8 cellular contexts compared by ENCODE assay signal in the genomic region with DNA sequence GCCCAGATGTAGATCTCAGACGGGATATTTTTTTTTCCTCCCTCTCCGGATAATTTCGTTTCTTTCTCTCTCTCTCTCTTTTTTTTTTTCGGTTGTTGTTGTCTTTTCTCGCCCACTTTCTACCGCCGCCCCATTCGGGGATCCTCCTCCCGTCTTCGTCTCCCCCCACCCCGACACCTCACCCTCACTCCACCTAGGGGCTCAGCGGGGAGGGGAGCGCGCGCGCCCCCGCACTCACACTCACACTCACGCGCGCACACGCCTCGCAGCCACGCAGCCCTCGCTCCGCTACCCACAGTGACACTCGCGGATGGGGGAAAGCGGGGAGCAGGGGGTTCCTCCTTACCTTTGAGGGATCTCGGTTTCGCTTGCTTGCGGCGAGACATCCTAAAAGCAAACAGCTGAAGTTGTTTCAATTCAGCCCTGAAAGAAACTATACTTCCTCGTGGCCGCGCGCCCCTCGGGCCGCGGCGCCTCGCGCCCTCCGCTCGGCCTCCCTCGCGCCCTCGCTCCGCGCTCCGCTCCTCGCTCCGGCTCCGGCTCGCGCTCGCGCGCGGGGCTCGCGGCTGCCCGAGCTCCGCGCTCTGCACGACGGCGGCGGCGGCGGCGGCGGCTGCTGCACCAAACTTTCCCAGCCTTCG. TPM values are rescaled to one million over a fixed set of nuclear protein-coding genes. Genes with fewer than 3 reads are reported as not detected.
DNase-seq lines count a peak whose midpoint lies in the region; TF ChIP-seq lines count a peak whose summit lies in the region.

No MANE protein-coding gene starts in this region.

- H3K9me2 ChIP-seq in GM23248 (ENCODE audit: insufficient read depth): no peaks in the 10 kb centered on the region

- in situ Hi-C loops in GM23248 (cut with MboI): loop anchor here (10.0 to 25.0 kb wide), 2 partner anchors 476 to 537 kb away; no protein-coding TSS in a partner anchor

- peaks cover 18% of the 10 kb centered on the region for H3F3A ChIP-seq in GM23248 (ENCODE audit: insufficient read depth)

- 1% methylated on average over 61 to 73 of the region's 73 CpGs for WGBS in GM23248 (ENCODE audit: low coverage in 1 of 2, low lambda C conversion rate in 2 of 2, missing lambda C conversion rate in 2 of 2), 2 experiments
- under 1% methylated on average over 55 of the region's 73 CpGs for WGBS in suprapubic skin

- no peaks in the 10 kb centered on the region; the same call in 1 of the 2 replicates for H3K27me3 ChIP-seq in GM23248 (replicated peaks; ENCODE audit: insufficient read depth)
- H3K27me3 ChIP-seq in effector memory CD4-positive, alpha-beta T cell (replicated peaks; ENCODE audit: control insufficient read depth, insufficient read depth, low read length, poor library complexity, severe bottlenecking): peaks cover 22% of the 10 kb centered on the region
- H3K27me3 ChIP-seq in suprapubic skin: peaks cover 38% of the 10 kb centered on the region

- TF ChIP-seq POLR2A in suprapubic skin (IDR thresholded peaks at IDR 0.05): peak in 1 of 2 donors; percentile 51

- TF ChIP-seq EP300 in suprapubic skin (IDR thresholded peaks at IDR 0.05): no peak

- DNase-seq in ELR (ENCODE audit: low read depth): peak; percentile 39
- DNase-seq in GM23248: peak; percentile 84
- DNase-seq in SW480 (ENCODE audit: low spot score): peak; percentile 5
- no peak for DNase-seq in effector memory CD4-positive, alpha-beta T cell
- DNase-seq in medulla oblongata (ENCODE audit: extremely low spot score): peak; percentile 72
- peak; percentile 75 to 82 for DNase-seq in suprapubic skin (ENCODE audit: low spot score in 2 of 2)
- DNase-seq in DMS114 treated with DMSO at 0.1 percent for 48 hours (lab: John Stamatoyannopoulos, UW; ENCODE audit: unreplicated experiment): no peak
- no peak for DNase-seq in NOMO-1 treated with DMSO at 0.1 percent for 48 hours (lab: John Stamatoyannopoulos, UW; ENCODE audit: unreplicated experiment)

- peak overlapping the region; percentile 97 for H3K4me3 ChIP-seq in GM23248
- H3K4me3 ChIP-seq in effector memory CD4-positive, alpha-beta T cell (ENCODE audit: insufficient read depth, low read depth, low read length, poor library complexity, severe bottlenecking): peak overlapping the region; percentile 63
- peak overlapping the region; percentile 55 for H3K4me3 ChIP-seq in suprapubic skin

- H2AFZ ChIP-seq in GM23248: peak overlapping the region; percentile 98

- peak overlapping the region; percentile 90 for H3K9ac ChIP-seq in GM23248

- H3K4me2 ChIP-seq in GM23248 (ENCODE audit: unreplicated experiment): peak overlapping the region; percentile 97

- H3K9me3 ChIP-seq in GM23248 (ENCODE audit: low read depth) (no peaks in the 10 kb centered on the region), suprapubic skin (no peaks in the 10 kb centered on the region)
- H3K9me3 ChIP-seq in effector memory CD4-positive, alpha-beta T cell (ENCODE audit: control insufficient read depth, low read length): no peaks in the 10 kb centered on the region

- no peak for TF ChIP-seq CTCF in suprapubic skin (IDR thresholded peaks at IDR 0.05)

- H3K27ac ChIP-seq in GM23248 (peak overlapping the region; percentile 86), suprapubic skin (peak overlapping the region; percentile 96)
- no peak overlapping the region for H3K27ac ChIP-seq in effector memory CD4-positive, alpha-beta T cell (ENCODE audit: insufficient read depth, low read length, poor library complexity, severe bottlenecking)

- peaks cover 4% of the 10 kb centered on the region for H3K4me1 ChIP-seq in GM23248 (ENCODE audit: insufficient read depth)
- peaks cover 25% of the 10 kb centered on the region for H3K4me1 ChIP-seq in effector memory CD4-positive, alpha-beta T cell (ENCODE audit: control insufficient read depth, insufficient read depth, low read length, poor library complexity, severe bottlenecking)
- peaks cover 33% of the 10 kb centered on the region for H3K4me1 ChIP-seq in suprapubic skin

- peaks cover 32% of the 10 kb centered on the region for H3K79me2 ChIP-seq in GM23248 (ENCODE audit: insufficient read depth)

- H3K36me3 ChIP-seq in GM23248 (ENCODE audit: low read depth) (no peaks in the 10 kb centered on the region), suprapubic skin (no peaks in the 10 kb centered on the region)
- no peaks in the 10 kb centered on the region for H3K36me3 ChIP-seq in effector memory CD4-positive, alpha-beta T cell (ENCODE audit: control insufficient read depth, insufficient read depth, low read length)

- no peaks in the 10 kb centered on the region for H4K20me1 ChIP-seq in GM23248 (ENCODE audit: insufficient read depth)

RNA-seq across cellular contexts. Expression of gene ZNF521, which starts 1.3 kb away (rescaled TPM):
- total RNA-seq in GM23248 (2014; rRNA removed; shearing (Covaris generic)): 12.1 and 17.9 TPM in 2 replicates
- polyA plus RNA-seq in GM23248 (2016; fragmentation: Nextera tagmentation; extraction: Ambion mirVana): 6.3 and 7.8 TPM in 2 replicates
- total RNA-seq in suprapubic skin: 10 to 100 TPM in 2 of 4 donors, 1 to 10 TPM in 2; 6.4 to 13.2 (median 10.1) TPM

Comparison
In these comparisons a context has a peak if more than half of its experiments do, and no peak if none do; other contexts are left out.
1. DNase-seq: peak in ELR (single experiment), GM23248 (single experiment), SW480 (single experiment), medulla oblongata (single experiment) and suprapubic skin (2 of 2); none in effector memory CD4-positive, alpha-beta T cell (0 of 3), DMS114 treated with DMSO at 0.1 percent for 48 hours (single experiment) and NOMO-1 treated with DMSO at 0.1 percent for 48 hours (single experiment).
2. Peak in every context shown above with its lines, with median percentiles within 50 percentile points of each other: H3K4me3 ChIP-seq.